ENCODE assay signal across 21 cellular contexts in genomic region chrX:17563515-17563914, GRCh38.
DNase-seq lines count a peak whose midpoint lies in the region; ATAC-seq and TF ChIP-seq lines count a peak whose summit lies in the region.
"Had no signal": no experiment of that assay in that cellular context is flagged by ENCODE, and none has a peak within 500 bp of the region (broad histone marks: within the 10 kb centered on the region; RNA-seq: fewer than 3 reads in every experiment).

No MANE protein-coding gene starts in this region.

- H3K4me3 Mint-ChIP-seq in activated T-cell treated with anti-CD3 and anti-CD28 coated beads, Interleukin-2, amount 50 U/mL, for 72 hours: peak overlapping the region; percentile 58 to 60
- no peak overlapping the region for H3K4me3 Mint-ChIP-seq in activated T-cell treated with anti-CD3 and anti-CD28 coated beads, Interleukin-2, amount 50 U/mL, for 4 hours
- H3K4me3 Mint-ChIP-seq in natural killer cell treated with Interleukin-12 subunit alpha and Interleukin-12 subunit beta and Interleukin-15 and Interleukin-18, amount 100 ng/mL, for 72 hours: no peak overlapping the region
- H3K4me3 Mint-ChIP-seq: effector memory CD8-positive, alpha-beta T cell; T-helper 17 cell; type B pancreatic cell had no signal

- peak overlapping the region; percentile 61 for H3K27ac Mint-ChIP-seq in activated T-cell treated with anti-CD3 and anti-CD28 coated beads, Interleukin-2, amount 50 U/mL, for 72 hours
- no peak overlapping the region for H3K27ac Mint-ChIP-seq in natural killer cell treated with Interleukin-12 subunit alpha and Interleukin-12 subunit beta and Interleukin-15 and Interleukin-18, amount 100 ng/mL, for 72 hours
- H3K27ac Mint-ChIP-seq: effector memory CD8-positive, alpha-beta T cell; T-helper 17 cell; type B pancreatic cell had no signal

- DNase-seq in activated T-cell treated with anti-CD3 and anti-CD28 coated beads, Interleukin-2, amount 50 U/mL, for 72 hours: no peak
- DNase-seq in activated T-cell treated with anti-CD3 and anti-CD28 coated beads, Interleukin-2, amount 50 U/mL, for 4 hours: no peak
- DNase-seq in KBM-7 (peak; percentile 5), astrocyte of the cerebellum (ENCODE audit: low read depth) (peak; percentile 51), renal cortical epithelial cell (ENCODE audit: low read depth) (peak; percentile 85), inferior parietal cortex (ENCODE audit: extremely low spot score) (no peak), SJCRH30 (no peak)
- DNase-seq in natural killer cell treated with Interleukin-12 subunit alpha and Interleukin-12 subunit beta and Interleukin-15 and Interleukin-18, amount 100 ng/mL, for 72 hours (ENCODE audit: low spot score): no peak
- DNase-seq: body of pancreas; DMS79; effector memory CD8-positive, alpha-beta T cell; NCI-H1105; NCI-H2029 treated with DMSO at 0.1 percent for 48 hours; NCI-H82; nucleus accumbens; OCI-M1; T-helper 17 cell; WERI-Rb-1 had no signal

- in situ Hi-C loops in KBM-7 (cut with MboI; ENCODE audit: low pct_unique_long_range_greater_than_20kb, low sequenced_read_pairs) (no loop called here), astrocyte of the cerebellum (cut with HindIII; ENCODE audit: low sequenced_read_pairs) (loop anchor here (5.0 kb wide), 1 partner anchor 64 kb away; no protein-coding TSS in a partner anchor)

- ATAC-seq in activated T-cell treated with anti-CD3 and anti-CD28 coated beads, Interleukin-2, amount 50 U/mL, for 72 hours (replicated peaks in 1 of 2): no peak
- ATAC-seq in activated T-cell treated with anti-CD3 and anti-CD28 coated beads, Interleukin-2, amount 50 U/mL, for 4 hours: no peak
- ATAC-seq in natural killer cell treated with Interleukin-12 subunit alpha and Interleukin-12 subunit beta and Interleukin-15 and Interleukin-18, amount 100 ng/mL, for 72 hours: no peak
- ATAC-seq: A549; body of pancreas; effector memory CD8-positive, alpha-beta T cell; gastroesophageal sphincter; T-helper 17 cell had no signal

- H3K27me3 Mint-ChIP-seq in activated T-cell treated with anti-CD3 and anti-CD28 coated beads, Interleukin-2, amount 50 U/mL, for 72 hours (ENCODE audit: low read depth): peaks cover 25% of the 10 kb centered on the region
- no peaks in the 10 kb centered on the region for H3K27me3 Mint-ChIP-seq in activated T-cell treated with anti-CD3 and anti-CD28 coated beads, Interleukin-2, amount 50 U/mL, for 4 hours (ENCODE audit: low read depth)
- peaks cover 0 to 17% of the 10 kb centered on the region in 2 donors for H3K27me3 Mint-ChIP-seq in natural killer cell treated with Interleukin-12 subunit alpha and Interleukin-12 subunit beta and Interleukin-15 and Interleukin-18, amount 100 ng/mL, for 72 hours
- H3K27me3 Mint-ChIP-seq: effector memory CD8-positive, alpha-beta T cell had no signal

- no peaks in the 10 kb centered on the region for H3K9me3 ChIP-seq in SJCRH30 (replicated peaks)
- H3K9me3 ChIP-seq: A549, body of pancreas, gastroesophageal sphincter had no signal

- H3K9me3 Mint-ChIP-seq in activated T-cell treated with anti-CD3 and anti-CD28 coated beads, Interleukin-2, amount 50 U/mL, for 72 hours: peaks cover 0 to 3% of the 10 kb centered on the region in 2 donors
- H3K9me3 Mint-ChIP-seq in activated T-cell treated with anti-CD3 and anti-CD28 coated beads, Interleukin-2, amount 50 U/mL, for 4 hours: no peaks in the 10 kb centered on the region
- no peaks in the 10 kb centered on the region for H3K9me3 Mint-ChIP-seq in natural killer cell treated with Interleukin-12 subunit alpha and Interleukin-12 subunit beta and Interleukin-15 and Interleukin-18, amount 100 ng/mL, for 72 hours
- H3K9me3 Mint-ChIP-seq: effector memory CD8-positive, alpha-beta T cell; type B pancreatic cell had no signal

- no peak for TF ChIP-seq CTCF in astrocyte of the cerebellum (IDR thresholded peaks at IDR 0.05; ENCODE audit: low read depth, low read length, missing control alignments)

- H3K27me3 ChIP-seq in SJCRH30: no peaks in the 10 kb centered on the region
- H3K27me3 ChIP-seq: body of pancreas, gastroesophageal sphincter had no signal

- no peak overlapping the region for H3K27ac ChIP-seq in SJCRH30
- H3K27ac ChIP-seq: body of pancreas, gastroesophageal sphincter, WERI-Rb-1 had no signal

- no peaks in the 10 kb centered on the region for H3K36me3 Mint-ChIP-seq in activated T-cell treated with anti-CD3 and anti-CD28 coated beads, Interleukin-2, amount 50 U/mL, for 72 hours (ENCODE audit: insufficient read depth in 2 of 2)
- no peaks in the 10 kb centered on the region for H3K36me3 Mint-ChIP-seq in activated T-cell treated with anti-CD3 and anti-CD28 coated beads, Interleukin-2, amount 50 U/mL, for 4 hours (ENCODE audit: insufficient read depth)
- no peaks in the 10 kb centered on the region for H3K36me3 Mint-ChIP-seq in natural killer cell treated with Interleukin-12 subunit alpha and Interleukin-12 subunit beta and Interleukin-15 and Interleukin-18, amount 100 ng/mL, for 72 hours
- H3K36me3 Mint-ChIP-seq: type B pancreatic cell had no signal

- no peaks in the 10 kb centered on the region for H3K36me3 ChIP-seq in SJCRH30
- H3K36me3 ChIP-seq: gastroesophageal sphincter, WERI-Rb-1 had no signal

- H3K4me3 ChIP-seq in astrocyte of the cerebellum (ENCODE audit: low read depth, low read length): no peak overlapping the region
- H3K4me3 ChIP-seq in SJCRH30: no peak overlapping the region
- H3K4me3 ChIP-seq: A549, body of pancreas, gastroesophageal sphincter had no signal

- H3K4me1 ChIP-seq in SJCRH30: peaks cover 2% of the 10 kb centered on the region; the same call in 1 of the 2 replicates

- peaks cover 18% of the 10 kb centered on the region for H3K4me1 Mint-ChIP-seq in activated T-cell treated with anti-CD3 and anti-CD28 coated beads, Interleukin-2, amount 50 U/mL, for 72 hours (ENCODE audit: low read depth)
- peaks cover 5% of the 10 kb centered on the region for H3K4me1 Mint-ChIP-seq in activated T-cell treated with anti-CD3 and anti-CD28 coated beads, Interleukin-2, amount 50 U/mL, for 4 hours (ENCODE audit: low read depth)
- no peaks in the 10 kb centered on the region for H3K4me1 Mint-ChIP-seq in natural killer cell treated with Interleukin-12 subunit alpha and Interleukin-12 subunit beta and Interleukin-15 and Interleukin-18, amount 100 ng/mL, for 72 hours (ENCODE audit: low read depth in 2 of 2)

Comparison
In these comparisons a context has a peak if more than half of its experiments do, and no peak if none do; other contexts are left out.
1. H3K4me3 Mint-ChIP-seq: peak in activated T-cell treated with anti-CD3 and anti-CD28 coated beads, Interleukin-2, amount 50 U/mL, for 72 hours (2 of 2); none in activated T-cell treated with anti-CD3 and anti-CD28 coated beads, Interleukin-2, amount 50 U/mL, for 4 hours (single experiment) and natural killer cell treated with Interleukin-12 subunit alpha and Interleukin-12 subunit beta and Interleukin-15 and Interleukin-18, amount 100 ng/mL, for 72 hours (single experiment).
2. DNase-seq: peak in KBM-7 (single experiment), astrocyte of the cerebellum (single experiment) and renal cortical epithelial cell (single experiment); none in activated T-cell treated with anti-CD3 and anti-CD28 coated beads, Interleukin-2, amount 50 U/mL, for 72 hours (0 of 2), activated T-cell treated with anti-CD3 and anti-CD28 coated beads, Interleukin-2, amount 50 U/mL, for 4 hours (single experiment), inferior parietal cortex (single experiment), SJCRH30 (0 of 2) and natural killer cell treated with Interleukin-12 subunit alpha and Interleukin-12 subunit beta and Interleukin-15 and Interleukin-18, amount 100 ng/mL, for 72 hours (single experiment).